Comparison of ENCODE assay signal across 10 cellular contexts in the genomic region with DNA sequence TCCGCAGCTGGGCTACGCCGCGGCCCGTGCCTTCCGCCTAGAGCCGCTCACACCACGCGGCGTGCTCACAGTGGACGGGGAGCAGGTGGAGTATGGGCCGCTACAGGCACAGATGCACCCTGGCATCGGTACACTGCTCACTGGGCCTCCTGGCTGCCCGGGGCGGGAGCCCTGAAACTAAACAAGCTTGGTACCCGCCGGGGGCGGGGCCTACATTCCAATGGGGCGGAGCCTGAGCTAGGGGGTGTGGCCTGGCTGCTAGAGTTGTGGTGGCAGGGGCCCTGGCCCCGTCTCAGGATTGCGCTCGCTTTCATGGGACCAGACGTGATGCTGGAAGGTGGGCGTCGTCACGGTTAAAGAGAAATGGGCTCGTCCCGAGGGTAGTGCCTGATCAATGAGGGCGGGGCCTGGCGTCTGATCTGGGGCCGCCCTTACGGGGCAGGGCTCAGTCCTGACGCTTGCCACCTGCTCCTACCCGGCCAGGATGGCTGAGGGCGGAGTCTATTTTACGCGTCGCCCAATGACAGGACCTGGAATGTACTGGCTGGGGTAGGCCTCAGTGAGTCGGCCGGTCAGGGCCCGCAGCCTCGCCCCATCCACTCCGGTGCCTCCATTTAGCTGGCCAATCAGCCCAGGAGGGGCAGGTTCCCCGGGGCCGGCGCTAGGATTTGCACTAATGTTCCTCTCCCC. TPM values are rescaled to one million over a fixed set of nuclear protein-coding genes. Genes with fewer than 3 reads are reported as not detected.
DNase-seq lines count a peak whose midpoint lies in the region; ATAC-seq, FAIRE-seq and TF ChIP-seq lines count a peak whose summit lies in the region.
"Had no signal": no experiment of that assay in that cellular context is flagged by ENCODE, and none has a peak within 500 bp of the region (broad histone marks: within the 10 kb centered on the region; RNA-seq: fewer than 3 reads in every experiment).

No MANE protein-coding gene starts in this region.

- 40% methylated on average over 11 of the region's 46 CpGs for WGBS in suprapubic skin

- peaks cover 17% of the 10 kb centered on the region for H3K36me3 ChIP-seq in suprapubic skin

- ATAC-seq in HG03108 (IDR thresholded peaks at IDR 0.05; ENCODE audit: unreplicated experiment) (no peak), HG03097 (IDR thresholded peaks at IDR 0.05; ENCODE audit: low FRiP score, unreplicated experiment) (no peak)

- TF ChIP-seq POLR2A in suprapubic skin (IDR thresholded peaks at IDR 0.05), result no peak

- H3K4me1 ChIP-seq in suprapubic skin, result peaks cover 59% of the 10 kb centered on the region

- no peaks in the 10 kb centered on the region for H3K9me3 ChIP-seq in suprapubic skin

- no peak for TF ChIP-seq EP300 in suprapubic skin (IDR thresholded peaks at IDR 0.05)

- H3K27me3 ChIP-seq in suprapubic skin, result no peaks in the 10 kb centered on the region

- peak in 2 of 3 experiments; percentile 5 to 80 for DNase-seq in NCI-H1417 (lab: John Stamatoyannopoulos, UW)
- DNase-seq in NCI-H1417 treated with DMSO at 0.1 percent for 48 hours (lab: John Stamatoyannopoulos, UW), result no peak
- peak; percentile 71 for DNase-seq in astrocyte of the hippocampus (ENCODE audit: low read depth, low spot score)
- peak; percentile 67 for DNase-seq in iris pigment epithelial cell (ENCODE audit: low read depth)
- DNase-seq in suprapubic skin (ENCODE audit: low spot score in 2 of 2), result peak in 1 of 2 donors; percentile 77
- no peak for DNase-seq in GM19239 (ENCODE audit: insufficient read length, low spot score)

- FAIRE-seq in GM19239 (lab: Jason Lieb, UNC), result no peak
- FAIRE-seq: A204.1 had no signal

- peak overlapping the region; percentile 46 for H3K27ac ChIP-seq in suprapubic skin
- H3K27ac ChIP-seq: epithelial cell of prostate had no signal

- no peak overlapping the region for H3K4me3 ChIP-seq in suprapubic skin

- TF ChIP-seq CTCF in suprapubic skin (IDR thresholded peaks at IDR 0.05), result no peak

RNA-seq across cellular contexts. Expression of gene DBP, which starts 7.4 kb away (rescaled TPM):
- 10 to 100 TPM; 11.2 to 22.3 (median 17.8) TPM for total RNA-seq in suprapubic skin

RNA-seq across cellular contexts. Expression of gene SPHK2, which starts 10.4 kb away (rescaled TPM):
- total RNA-seq in suprapubic skin, result 1 to 10 TPM; 3.9 to 9.9 (median 5.6) TPM

RNA-seq across cellular contexts. Expression of gene RPL18, which starts 10.8 kb away (rescaled TPM):
- total RNA-seq in suprapubic skin, result 1,000 to 10,000 TPM; 2,067 to 3,423 (median 3,271) TPM

RNA-seq across cellular contexts. Expression of gene FAM83E, which starts 14.9 kb away (rescaled TPM):
- 1 to 10 TPM in 2 of 4 donors, under 1 TPM in 2; 0.87 to 5.1 (median 1.1) TPM for total RNA-seq in suprapubic skin

RNA-seq across cellular contexts. Expression of gene CA11, which starts 16.2 kb away (rescaled TPM):
- 10 to 100 TPM in 2 of 4 donors, 1 to 10 TPM in 2; 8.8 to 11.0 (median 9.7) TPM for total RNA-seq in suprapubic skin

Comparison
In these comparisons a context has a peak if more than half of its experiments do, and no peak if none do; other contexts are left out.
1. DNase-seq: peak in NCI-H1417 (2 of 3), astrocyte of the hippocampus (single experiment) and iris pigment epithelial cell (single experiment); none in NCI-H1417 treated with DMSO at 0.1 percent for 48 hours (single experiment) and GM19239 (single experiment).